ENCODE assay signal across 7 cellular contexts in the genomic region with DNA sequence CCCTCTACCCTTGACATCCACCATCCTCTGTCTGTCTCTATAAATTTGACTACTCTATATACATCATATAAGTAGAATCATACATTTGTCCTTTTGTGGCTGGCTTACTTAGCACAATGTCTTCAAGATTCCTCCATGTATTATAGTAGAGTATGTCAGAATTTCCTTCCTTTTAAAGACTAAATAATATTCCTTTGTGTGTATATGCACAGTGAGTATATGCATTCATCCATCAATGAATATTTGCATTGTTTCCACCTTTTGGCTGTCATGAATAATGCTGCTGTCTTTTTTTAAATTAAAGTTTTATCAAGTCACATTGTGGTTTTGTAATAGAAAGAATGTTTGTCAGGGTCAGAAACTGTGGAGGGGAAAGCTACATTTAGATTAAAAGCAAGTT.
"Had no signal": no experiment of that assay in that cellular context is flagged by ENCODE, and none has a peak within 500 bp of the region (broad histone marks: within the 10 kb centered on the region; RNA-seq: fewer than 3 reads in every experiment).

No MANE protein-coding gene starts in this region.

- H3K4me3 ChIP-seq: GM12878 had no signal

- DNase-seq: GDM1, GF-D8 had no signal

- FAIRE-seq: G401.6, GM12878, GM12891, GM18507, GM19239 had no signal

- ATAC-seq: GM12878 had no signal
